8 cellular contexts compared by ENCODE assay signal in the genomic region with DNA sequence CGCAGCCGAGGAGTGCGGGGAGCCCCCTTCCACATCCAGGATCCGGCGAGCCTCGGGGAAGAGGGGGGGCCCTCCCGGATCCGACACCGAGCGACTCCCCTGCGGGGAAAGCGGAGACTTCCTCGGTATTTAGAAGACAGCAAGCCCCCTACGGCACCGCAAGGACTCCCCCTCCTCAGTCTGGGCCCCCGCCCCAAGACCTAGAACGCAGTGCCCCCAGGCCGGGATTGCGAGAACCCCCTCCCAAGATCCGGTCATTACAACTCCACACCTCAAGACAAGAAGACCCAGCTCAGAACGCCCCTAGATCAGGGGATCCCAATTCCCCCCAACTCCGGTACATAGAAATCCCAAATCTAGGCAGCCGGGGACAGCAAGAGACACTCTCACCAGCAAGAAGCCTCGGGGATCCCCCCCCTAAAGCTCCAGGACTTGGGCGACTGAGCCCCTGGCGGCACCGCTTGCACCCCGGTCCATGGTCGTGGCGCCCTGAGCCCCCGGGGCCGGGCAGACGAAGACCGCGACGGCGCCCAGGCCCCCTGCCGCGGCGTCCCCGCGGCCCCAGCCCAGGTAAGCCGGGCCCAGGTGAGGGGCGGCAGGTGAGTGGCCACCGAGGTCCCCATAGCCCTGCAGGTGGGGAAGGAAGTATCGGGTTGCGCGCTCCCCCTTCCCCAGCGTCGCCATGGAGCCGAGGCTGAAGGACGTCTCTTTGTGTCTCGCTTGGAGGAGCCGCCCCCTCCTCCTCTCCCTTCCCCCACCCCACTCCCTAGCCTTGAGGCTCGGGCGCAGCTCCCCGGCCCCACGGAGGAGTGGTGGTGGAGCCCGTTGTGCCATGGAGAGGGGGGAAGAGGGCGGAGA. TPM values are rescaled to one million over a fixed set of nuclear protein-coding genes. Genes with fewer than 3 reads are reported as not detected.
DNase-seq lines count a peak whose midpoint lies in the region; ATAC-seq and TF ChIP-seq lines count a peak whose summit lies in the region.

No MANE protein-coding gene starts in this region.

- peaks cover 16% of the 10 kb centered on the region for H3K79me1 ChIP-seq in trophoblast cell (ENCODE audit: low read length)

- H3K27ac ChIP-seq in esophagus squamous epithelium (peak overlapping the region; percentile 10 to 58 (median 57)), trophoblast cell (ENCODE audit: low read depth, low read length) (no peak overlapping the region)

- no peak for TF ChIP-seq CTCF in esophagus squamous epithelium (IDR thresholded peaks at IDR 0.05)

- intact Hi-C loops in esophagus squamous epithelium (cut with DNase I): no loop called here

- H3K27ac Mint-ChIP-seq in T-helper 17 cell: peak overlapping the region; percentile 41

- no peaks in the 10 kb centered on the region for H3K36me3 Mint-ChIP-seq in T-helper 17 cell (ENCODE audit: low read depth)

- DNase-seq in COR-L47 (lab: John Stamatoyannopoulos, UW) (peak; percentile 76), T-helper 17 cell (no peak), esophagus squamous epithelium (lab: John Stamatoyannopoulos, UW) (no peak), trophoblast cell (no peak), foreskin melanocyte (no peak)

- H3K27me3 ChIP-seq in esophagus squamous epithelium: peaks cover 0 to 27% (median 2%) of the 10 kb centered on the region in 4 donors
- no peaks in the 10 kb centered on the region for H3K27me3 ChIP-seq in trophoblast cell (ENCODE audit: insufficient read depth, low read length)

- H3K4me1 ChIP-seq in esophagus squamous epithelium (peaks cover 13 to 26% (median 15%) of the 10 kb centered on the region in 3 donors), trophoblast cell (ENCODE audit: control insufficient read depth in 1 of 2, insufficient read depth in 2 of 2, low read length in 2 of 2) (peaks cover 4% of the 10 kb centered on the region in 2 experiments)

- peaks cover 53% of the 10 kb centered on the region for H3K4me1 Mint-ChIP-seq in T-helper 17 cell

- ATAC-seq in HG03565 (IDR thresholded peaks at IDR 0.05; ENCODE audit: unreplicated experiment) (peak; percentile 6), T-helper 17 cell (no peak), GM18870 (IDR thresholded peaks at IDR 0.05; ENCODE audit: unreplicated experiment) (no peak), GM21723 (IDR thresholded peaks at IDR 0.05; ENCODE audit: unreplicated experiment) (no peak)

- peak overlapping the region; percentile 92 for H2AFZ ChIP-seq in trophoblast cell (ENCODE audit: insufficient read depth, low read length, poor library complexity)

- H2BK5ac ChIP-seq in trophoblast cell (ENCODE audit: low read depth, low read length, poor library complexity): peak overlapping the region; percentile 28

- peak overlapping the region; percentile 46 for H4K12ac ChIP-seq in trophoblast cell (ENCODE audit: low read depth, low read length)

- H3K4me2 ChIP-seq in trophoblast cell (ENCODE audit: low read length): peak overlapping the region; percentile 64

- peak overlapping the region; percentile 91 for H3K18ac ChIP-seq in trophoblast cell (ENCODE audit: low read length)

- H2AK5ac ChIP-seq in trophoblast cell (ENCODE audit: low read length): peak overlapping the region; percentile 50

- peak overlapping the region; percentile 74 for H4K91ac ChIP-seq in trophoblast cell (ENCODE audit: low read depth, low read length)

- no peak for TF ChIP-seq POLR2A in esophagus squamous epithelium (IDR thresholded peaks at IDR 0.05)

- H3K79me2 ChIP-seq in trophoblast cell (ENCODE audit: control insufficient read depth, insufficient read depth, low read length, poor library complexity): peaks cover 10% of the 10 kb centered on the region

- peak overlapping the region; percentile 85 for H4K8ac ChIP-seq in trophoblast cell (ENCODE audit: low read depth, low read length)

- H3K4me3 ChIP-seq in esophagus squamous epithelium (peak overlapping the region; percentile 48 to 75 (median 62)), trophoblast cell (ENCODE audit: low read depth, low read length) (peak overlapping the region; percentile 80)

- H3K4me3 Mint-ChIP-seq in T-helper 17 cell: peak overlapping the region; percentile 91

- no peak overlapping the region for H2BK12ac ChIP-seq in trophoblast cell (ENCODE audit: low read length)

- 18% methylated on average over 2 of the region's 60 CpGs; no CpG with 5 or more reads in 1 of the 2 donors for WGBS in esophagus squamous epithelium, 2 donors
- no CpG with 5 or more reads among the region's 60 CpGs for WGBS in trophoblast cell (ENCODE audit: extremely low coverage, insufficient coverage, insufficient read length)

- no peaks in the 10 kb centered on the region for H3K27me3 Mint-ChIP-seq in T-helper 17 cell

- peak overlapping the region; percentile 69 for H2BK120ac ChIP-seq in trophoblast cell (ENCODE audit: insufficient read depth, low read length, poor library complexity)

- no peaks in the 10 kb centered on the region for H3K36me3 ChIP-seq in esophagus squamous epithelium
- no peaks in the 10 kb centered on the region for H3K36me3 ChIP-seq in trophoblast cell (ENCODE audit: control insufficient read depth in 1 of 2, insufficient read depth in 2 of 2, low read length in 2 of 2)

- H3K14ac ChIP-seq in trophoblast cell (ENCODE audit: low read length): peak overlapping the region; percentile 87

- H3K4ac ChIP-seq in trophoblast cell (ENCODE audit: low read depth, low read length): peak overlapping the region; percentile 41

- no peak overlapping the region for H3K23ac ChIP-seq in trophoblast cell (ENCODE audit: low read length)

- peak overlapping the region; percentile 62 for H3K9ac ChIP-seq in trophoblast cell (ENCODE audit: low read length)

- H3K9me3 ChIP-seq in T-helper 17 cell (ENCODE audit: control insufficient read depth, low read length, poor library complexity, severe bottlenecking): no peaks in the 10 kb centered on the region
- H3K9me3 ChIP-seq in esophagus squamous epithelium: no peaks in the 10 kb centered on the region
- H3K9me3 ChIP-seq in trophoblast cell (ENCODE audit: insufficient read depth, low read depth, low read length): no peaks in the 10 kb centered on the region

RNA-seq across cellular contexts. Expression of a gene that starts 0.6 kb away (rescaled TPM):
- total RNA-seq in T-helper 17 cell: 10 to 100 TPM; 14.7 to 17.7 TPM
- under 1 TPM; 0.29 to 0.95 (median 0.48) TPM for total RNA-seq in esophagus squamous epithelium
- 21.5 and 21.8 TPM in 2 replicates for polyA plus RNA-seq in trophoblast cell (2013)

Comparison
In these comparisons a context has a peak if more than half of its experiments do, and no peak if none do; other contexts are left out.
1. RNA of a gene that starts 0.6 kb away (total RNA-seq): 14.7 to 17.7 TPM in T-helper 17 cell; 0.29 to 0.95 TPM in esophagus squamous epithelium; every median in the first group is over 4 times any median in the second.